ENCODE assay signal across 21 cellular contexts in genomic region chr2:241961454-241961853, GRCh38.
DNase-seq lines count a peak whose midpoint lies in the region; ATAC-seq and TF ChIP-seq lines count a peak whose summit lies in the region.
"Had no signal": no experiment of that assay in that cellular context is flagged by ENCODE, and none has a peak within 500 bp of the region (broad histone marks: within the 10 kb centered on the region; RNA-seq: fewer than 3 reads in every experiment).

No MANE protein-coding gene starts in this region.

- peak; percentile 26 for ATAC-seq in memory B cell (ENCODE audit: low read depth)
- ATAC-seq in stimulated activated memory B cell treated with anti-CD40 and anti-IgM and Interleukin-4, amounts not matched to agents 10 μg/mL and 1 μg/mL and 100 μg/mL, for 72 hours = no peak
- ATAC-seq in HG03097 (IDR thresholded peaks at IDR 0.05; ENCODE audit: low FRiP score, unreplicated experiment) = no peak
- ATAC-seq: A549, HCT116, SK-N-SH treated with all-trans-retinoic acid at 6 μM for 48 hours, T-cell had no signal

- H3K9me3 Mint-ChIP-seq in IgD-negative memory B cell (peaks cover 0 to 4% (median 3%) of the 10 kb centered on the region in 3 donors), memory B cell (peaks cover 4% of the 10 kb centered on the region)
- peaks cover 10% of the 10 kb centered on the region for H3K9me3 Mint-ChIP-seq in stimulated activated memory B cell treated with anti-CD40 and anti-IgM and Interleukin-4, amounts not matched to agents 10 μg/mL and 1 μg/mL and 100 μg/mL, for 72 hours
- H3K9me3 Mint-ChIP-seq: CD4-positive, alpha-beta T cell; T-cell had no signal

- H2AFZ ChIP-seq in osteoblast (ENCODE audit: low read length) = no peak overlapping the region

- peak overlapping the region in 8 of 11 experiments; percentile 21 to 78 (median 74); a peak in 14 of 22 replicates for H3K4me2 ChIP-seq in BLaER1 treated with 17β-estradiol and CSF1 and Interleukin-3, amounts not matched to agents 10 nM and 100 nM
- H3K4me2 ChIP-seq in osteoblast (ENCODE audit: insufficient read depth, low read length) = no peak overlapping the region
- H3K4me2 ChIP-seq: A549 had no signal

- H3K36me3 Mint-ChIP-seq in IgD-negative memory B cell (peaks cover 11% of the 10 kb centered on the region), memory B cell (peaks cover 27% of the 10 kb centered on the region)
- H3K36me3 Mint-ChIP-seq in stimulated activated memory B cell treated with anti-CD40 and anti-IgM and Interleukin-4, amounts not matched to agents 10 μg/mL and 1 μg/mL and 100 μg/mL, for 72 hours = peaks cover 30% of the 10 kb centered on the region

- no peak for TF ChIP-seq CTCF in osteoblast (IDR thresholded peaks at IDR 0.05; ENCODE audit: extremely low read depth, low read depth, low read length)

- H3K27ac Mint-ChIP-seq in IgD-negative memory B cell (peak overlapping the region; percentile 71 to 87 (median 86)), memory B cell (peak overlapping the region; percentile 89)
- peak overlapping the region; percentile 20 for H3K27ac Mint-ChIP-seq in stimulated activated memory B cell treated with anti-CD40 and anti-IgM and Interleukin-4, amounts not matched to agents 10 μg/mL and 1 μg/mL and 100 μg/mL, for 72 hours
- H3K27ac Mint-ChIP-seq: T-cell had no signal

- H4K20me1 ChIP-seq in BLaER1 treated with 17β-estradiol and CSF1 and Interleukin-3, amounts not matched to agents 10 nM and 100 nM = peaks cover 0 to 61% (median under 1%) of the 10 kb centered on the region in 11 experiments; a peak in 7 of 22 replicates
- H4K20me1 ChIP-seq in osteoblast (ENCODE audit: insufficient read depth, low read length) = no peaks in the 10 kb centered on the region

- no peaks in the 10 kb centered on the region for H3K27me3 Mint-ChIP-seq in IgD-negative memory B cell
- H3K27me3 Mint-ChIP-seq in memory B cell = no peaks in the 10 kb centered on the region
- H3K27me3 Mint-ChIP-seq in stimulated activated memory B cell treated with anti-CD40 and anti-IgM and Interleukin-4, amounts not matched to agents 10 μg/mL and 1 μg/mL and 100 μg/mL, for 72 hours = no peaks in the 10 kb centered on the region
- H3K27me3 Mint-ChIP-seq: CD4-positive, alpha-beta T cell; T-cell had no signal

- peaks cover 36 to 52% (median 47%) of the 10 kb centered on the region in 3 donors for H3K4me1 Mint-ChIP-seq in IgD-negative memory B cell
- H3K4me1 Mint-ChIP-seq in memory B cell = peaks cover 43% of the 10 kb centered on the region
- peaks cover 55% of the 10 kb centered on the region for H3K4me1 Mint-ChIP-seq in stimulated activated memory B cell treated with anti-CD40 and anti-IgM and Interleukin-4, amounts not matched to agents 10 μg/mL and 1 μg/mL and 100 μg/mL, for 72 hours

- H3K4me3 Mint-ChIP-seq in IgD-negative memory B cell = peak overlapping the region in 2 of 4 donors; percentile 64 to 69
- peak overlapping the region; percentile 28 for H3K4me3 Mint-ChIP-seq in memory B cell
- H3K4me3 Mint-ChIP-seq in stimulated activated memory B cell treated with anti-CD40 and anti-IgM and Interleukin-4, amounts not matched to agents 10 μg/mL and 1 μg/mL and 100 μg/mL, for 72 hours = peak overlapping the region; percentile 11
- H3K4me3 Mint-ChIP-seq: CD4-positive, alpha-beta T cell; T-cell had no signal

- peaks cover 17 to 24% (median 19%) of the 10 kb centered on the region in 11 experiments for H3K9me3 ChIP-seq in BLaER1 treated with 17β-estradiol and CSF1 and Interleukin-3, amounts not matched to agents 10 nM and 100 nM (replicated peaks in 1 of 11)
- no peaks in the 10 kb centered on the region for H3K9me3 ChIP-seq in osteoblast (ENCODE audit: low read depth, low read length)
- H3K9me3 ChIP-seq: A549, BE2C, MG63 had no signal

- H3K27ac ChIP-seq in BLaER1 treated with 17β-estradiol and CSF1 and Interleukin-3, amounts not matched to agents 10 nM and 100 nM = peak overlapping the region in 3 of 11 experiments; percentile 12 to 19 (median 15); a peak in 2 of 22 replicates
- no peak overlapping the region for H3K27ac ChIP-seq in osteoblast (ENCODE audit: low read depth, low read length)
- H3K27ac ChIP-seq: A549 had no signal

- peaks cover 43 to 77% (median 67%) of the 10 kb centered on the region in 10 experiments for H3K4me1 ChIP-seq in BLaER1 treated with 17β-estradiol and CSF1 and Interleukin-3, amounts not matched to agents 10 nM and 100 nM
- peaks cover 10% of the 10 kb centered on the region for H3K4me1 ChIP-seq in osteoblast (ENCODE audit: insufficient read depth, low read length)
- H3K4me1 ChIP-seq: A549, BE2C had no signal

- no peaks in the 10 kb centered on the region for H3K79me2 ChIP-seq in osteoblast (ENCODE audit: insufficient read depth, low read length)

- peaks cover 6 to 61% (median 33%) of the 10 kb centered on the region in 11 experiments; a peak in 21 of 22 replicates for H3K36me3 ChIP-seq in BLaER1 treated with 17β-estradiol and CSF1 and Interleukin-3, amounts not matched to agents 10 nM and 100 nM
- H3K36me3 ChIP-seq in osteoblast (ENCODE audit: insufficient read depth, low read length) = no peaks in the 10 kb centered on the region
- H3K36me3 ChIP-seq: BE2C, MG63 had no signal

- no peaks in the 10 kb centered on the region for H3K27me3 ChIP-seq in BLaER1 treated with 17β-estradiol and CSF1 and Interleukin-3, amounts not matched to agents 10 nM and 100 nM
- peaks cover 6% of the 10 kb centered on the region for H3K27me3 ChIP-seq in osteoblast (ENCODE audit: insufficient read depth, low read length)
- H3K27me3 ChIP-seq: BE2C, MG63 had no signal

- DNase-seq in memory B cell (ENCODE audit: low spot score in 2 of 2) = no peak
- DNase-seq in osteoblast (ENCODE audit: insufficient read length, low spot score, missing footprints) = no peak
- DNase-seq in foreskin melanocyte = no peak
- DNase-seq: BE2C; CD4-positive, alpha-beta T cell; COR-L47; DMS79; Kasumi-1; MG63; NCI-H1417 treated with DMSO at 0.1 percent for 48 hours; NCI-H187; NCI-H446; SIG-M5; T-cell had no signal

- H3K9ac ChIP-seq in BLaER1 treated with 17β-estradiol and CSF1 and Interleukin-3, amounts not matched to agents 10 nM and 100 nM = no peak overlapping the region

- H3K4me3 ChIP-seq in BLaER1 treated with 17β-estradiol and CSF1 and Interleukin-3, amounts not matched to agents 10 nM and 100 nM = 0 out of 20 replicates have a peak overlapping the region, but pooled peaks of 1 of the 10 experiments have one; percentile 5
- no peak overlapping the region for H3K4me3 ChIP-seq in osteoblast (ENCODE audit: insufficient read depth, low read length)
- H3K4me3 ChIP-seq: A549, MG63 had no signal

Comparison
In these comparisons a context has a peak if more than half of its experiments do, and no peak if none do; other contexts are left out.
1. H3K27ac Mint-ChIP-seq: peak in every context shown above with its lines; median percentile 89 in memory B cell; 86 in IgD-negative memory B cell; 20 in stimulated activated memory B cell treated with anti-CD40 and anti-IgM and Interleukin-4, amounts not matched to agents 10 μg/mL and 1 μg/mL and 100 μg/mL, for 72 hours.